ENCODE assay signal across 8 cellular contexts in the genomic region with DNA sequence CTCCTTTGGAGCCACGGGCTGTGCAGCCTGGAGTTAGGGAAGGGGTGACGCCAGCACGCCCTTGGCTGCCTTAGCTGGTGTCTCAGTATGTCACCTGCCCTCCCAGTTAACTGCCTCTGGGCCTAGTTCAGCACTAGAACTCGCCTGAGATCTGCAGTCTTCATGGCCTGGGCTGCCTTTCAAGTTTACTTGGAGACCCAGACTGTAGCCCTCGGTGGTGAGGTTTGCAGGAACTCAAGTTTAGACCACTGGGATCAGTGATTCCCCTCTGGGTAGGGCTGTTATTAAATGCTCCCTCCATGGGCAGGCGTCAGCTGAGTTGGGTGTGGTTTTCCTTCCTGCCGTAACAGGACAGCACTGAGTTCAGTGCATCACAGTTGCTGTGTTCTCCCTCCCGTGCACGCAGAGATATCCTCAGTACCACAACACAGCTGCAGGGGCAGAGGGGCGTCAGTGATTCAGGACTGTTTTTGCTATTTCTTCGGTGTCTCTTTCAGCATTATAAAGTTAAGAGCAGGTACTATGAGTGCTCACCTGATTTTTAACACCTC. TPM values are rescaled to one million over a fixed set of nuclear protein-coding genes. Genes with fewer than 3 reads are reported as not detected.
DNase-seq lines count a peak whose midpoint lies in the region; ATAC-seq and TF ChIP-seq lines count a peak whose summit lies in the region.

No MANE protein-coding gene starts in this region.

- H3K4me3 Mint-ChIP-seq in activated T-cell treated with anti-CD3 and anti-CD28 coated beads, Interleukin-2, amount 50 U/mL, for 72 hours, result peak overlapping the region in 1 of 2 donors; percentile 41

- no peaks in the 10 kb centered on the region for H3K79me2 ChIP-seq in Loucy (ENCODE audit: insufficient read depth, low read length)

- peak overlapping the region; percentile 57 for H3K4me2 ChIP-seq in Loucy (ENCODE audit: low read depth, low read length, poor library complexity, severe bottlenecking)

- H3K36me3 ChIP-seq in Loucy (ENCODE audit: insufficient read depth, low read length), result peaks cover 9% of the 10 kb centered on the region; the same call in 1 of the 2 replicates
- H3K36me3 ChIP-seq in sigmoid colon, result no peaks in the 10 kb centered on the region
- peaks cover 0 to 7% (median 0%) of the 10 kb centered on the region in 3 donors for H3K36me3 ChIP-seq in tibial nerve

- peaks cover 0 to 3% of the 10 kb centered on the region in 2 donors for H3K36me3 Mint-ChIP-seq in activated T-cell treated with anti-CD3 and anti-CD28 coated beads, Interleukin-2, amount 50 U/mL, for 72 hours (ENCODE audit: insufficient read depth in 2 of 2)

- H3F3A ChIP-seq in Loucy (ENCODE audit: low read depth), result no peaks in the 10 kb centered on the region

- H3K4me1 ChIP-seq in Loucy (ENCODE audit: insufficient read depth, low read length, poor library complexity, severe bottlenecking) (peaks cover 20% of the 10 kb centered on the region), sigmoid colon (no peaks in the 10 kb centered on the region), tibial nerve (no peaks in the 10 kb centered on the region)

- H3K27ac Mint-ChIP-seq in activated T-cell treated with anti-CD3 and anti-CD28 coated beads, Interleukin-2, amount 50 U/mL, for 72 hours, result no peak overlapping the region

- no peaks in the 10 kb centered on the region for H3K9me2 ChIP-seq in Loucy (replicated peaks; ENCODE audit: low read depth, low read length)

- H3K9me3 Mint-ChIP-seq in activated T-cell treated with anti-CD3 and anti-CD28 coated beads, Interleukin-2, amount 50 U/mL, for 72 hours, result no peaks in the 10 kb centered on the region

- H3K9ac ChIP-seq in Loucy (ENCODE audit: low read depth, low read length, poor library complexity, severe bottlenecking), result peak overlapping the region; percentile 10

- H3K27me3 Mint-ChIP-seq in activated T-cell treated with anti-CD3 and anti-CD28 coated beads, Interleukin-2, amount 50 U/mL, for 72 hours (ENCODE audit: low read depth), result no peaks in the 10 kb centered on the region

- DNase-seq in GM12865 (ENCODE audit: low read depth), result peak; percentile 51
- peak; percentile 22 to 50 for DNase-seq in activated T-cell treated with anti-CD3 and anti-CD28 coated beads, Interleukin-2, amount 50 U/mL, for 72 hours
- peak; percentile 45 to 84 for DNase-seq in lung microvascular endothelial cell (ENCODE audit: low read depth in 2 of 2)
- no peak for DNase-seq in DMS53 (lab: John Stamatoyannopoulos, UW)
- no peak for DNase-seq in sigmoid colon
- DNase-seq in NCI-H69 (lab: John Stamatoyannopoulos, UW), result no peak
- no peak for DNase-seq in tibial nerve (ENCODE audit: low spot score in 2 of 2)

- H3K9me3 ChIP-seq in Loucy (ENCODE audit: insufficient read depth, low read depth, low read length), result no peaks in the 10 kb centered on the region
- H3K9me3 ChIP-seq in sigmoid colon, result no peaks in the 10 kb centered on the region
- H3K9me3 ChIP-seq in tibial nerve, result peaks cover 0 to 17% (median 0%) of the 10 kb centered on the region in 4 donors

- no peak for TF ChIP-seq EP300 in sigmoid colon (IDR thresholded peaks at IDR 0.05)
- TF ChIP-seq EP300 in tibial nerve (IDR thresholded peaks at IDR 0.05), result no peak

- intact Hi-C loops in sigmoid colon (cut with DNase I), result no loop called here

- H3K27me3 ChIP-seq in Loucy (ENCODE audit: insufficient read depth, low read length, poor library complexity, severe bottlenecking) (no peaks in the 10 kb centered on the region), sigmoid colon (no peaks in the 10 kb centered on the region), tibial nerve (no peaks in the 10 kb centered on the region)

- TF ChIP-seq POLR2A in sigmoid colon (IDR thresholded peaks at IDR 0.05) (no peak), tibial nerve (IDR thresholded peaks at IDR 0.05) (no peak)

- H3K4me3 ChIP-seq in GM12865 (ENCODE audit: low read depth, low read length) (no peak overlapping the region), Loucy (ENCODE audit: low read length, poor library complexity, severe bottlenecking) (peak overlapping the region; percentile 3), sigmoid colon (no peak overlapping the region), tibial nerve (no peak overlapping the region)

- ATAC-seq in activated T-cell treated with anti-CD3 and anti-CD28 coated beads, Interleukin-2, amount 50 U/mL, for 72 hours (replicated peaks in 1 of 2), result peak; percentile 84 to 96

- H3K27ac ChIP-seq in sigmoid colon (no peak overlapping the region), tibial nerve (no peak overlapping the region)

- no peak overlapping the region for H2AFZ ChIP-seq in Loucy (ENCODE audit: low read length)

- WGBS in sigmoid colon, 2 donors, result 51 to 59% methylated on average over 11 of the region's 11 CpGs
- WGBS in tibial nerve, 2 donors, result 66 to 75% methylated on average over 10 of the region's 11 CpGs

- peaks cover 24% of the 10 kb centered on the region for H3K4me1 Mint-ChIP-seq in activated T-cell treated with anti-CD3 and anti-CD28 coated beads, Interleukin-2, amount 50 U/mL, for 72 hours (ENCODE audit: low read depth)

- no peak for TF ChIP-seq CTCF in GM12865 (IDR thresholded peaks at IDR 0.05; ENCODE audit: insufficient read depth, low read depth, low read length, missing control alignments)
- TF ChIP-seq CTCF in Loucy (conservative IDR thresholded peaks at IDR 0.05; ENCODE audit: low read length), result peak; percentile 61
- TF ChIP-seq CTCF in sigmoid colon (IDR thresholded peaks at IDR 0.05), result no peak
- peak in 1 of 5 experiments; percentile 7 for TF ChIP-seq CTCF in tibial nerve (IDR thresholded peaks at IDR 0.05)

- no peaks in the 10 kb centered on the region for H4K20me1 ChIP-seq in Loucy (ENCODE audit: insufficient read depth, low read length, poor library complexity, severe bottlenecking)

RNA-seq across cellular contexts. Expression of a gene that starts 30.5 kb away (rescaled TPM):
- 10 to 100 TPM; 48.0 to 49.3 TPM for total RNA-seq in activated T-cell treated with anti-CD3 and anti-CD28 coated beads, Interleukin-2, amount 50 U/mL, for 72 hours
- total RNA-seq in lung microvascular endothelial cell (0.20 and 0.22 TPM in 2 replicates), sigmoid colon (1 to 10 TPM in 3 of 4 donors, under 1 TPM in 1; 0.71 to 4.2 (median 1.7) TPM), tibial nerve (1 to 10 TPM in 2 of 4 donors, under 1 TPM in 1, not detected in 1; 0.20 to 5.7 (median 5.4) TPM)
- polyA plus RNA-seq in sigmoid colon, result 1,000 to 10,000 TPM in 1 of 3 donors, 100 to 1,000 TPM in 2; 490 to 1,311 (median 566) TPM

RNA-seq across cellular contexts. Expression of a gene that starts 49.0 kb away (rescaled TPM):
- total RNA-seq in activated T-cell treated with anti-CD3 and anti-CD28 coated beads, Interleukin-2, amount 50 U/mL, for 72 hours, result 10 to 100 TPM; 28.9 to 29.3 TPM
- 73.2 and 82.6 TPM in 2 replicates for total RNA-seq in lung microvascular endothelial cell
- total RNA-seq in sigmoid colon, result 10 to 100 TPM; 33.0 to 64.6 (median 53.8) TPM
- polyA plus RNA-seq in sigmoid colon, result 10 to 100 TPM; 28.9 to 31.0 (median 30.0) TPM
- 10 to 100 TPM; 29.5 to 62.1 (median 43.0) TPM for total RNA-seq in tibial nerve

Comparison
In these comparisons a context has a peak if more than half of its experiments do, and no peak if none do; other contexts are left out.
1. DNase-seq: peak in GM12865 (single experiment), activated T-cell treated with anti-CD3 and anti-CD28 coated beads, Interleukin-2, amount 50 U/mL, for 72 hours (2 of 2) and lung microvascular endothelial cell (2 of 2); none in DMS53 (single experiment), sigmoid colon (single experiment), NCI-H69 (single experiment) and tibial nerve (0 of 2).
2. RNA of a gene that starts 30.5 kb away (total RNA-seq): 48.0 to 49.3 TPM in activated T-cell treated with anti-CD3 and anti-CD28 coated beads, Interleukin-2, amount 50 U/mL, for 72 hours; 0.20 to 5.7 TPM in tibial nerve, 0.71 to 4.2 TPM in sigmoid colon and 0.20 to 0.22 TPM in lung microvascular endothelial cell; every median in the first group is over 4 times any median in the second.